Comparison of ENCODE assay signal across 27 cellular contexts in genomic region chr6:101284131-101284530, GRCh38.
"Had no signal": no experiment of that assay in that cellular context is flagged by ENCODE, and none has a peak within 500 bp of the region (broad histone marks: within the 10 kb centered on the region; RNA-seq: fewer than 3 reads in every experiment).

No MANE protein-coding gene starts in this region.

- H3K9me3 Mint-ChIP-seq: nephron; neural progenitor cell; stimulated activated naive CD8-positive, alpha-beta T cell treated with anti-CD3 and anti-CD28 coated beads, Interleukin-15, Interleukin-2, amounts not matched to agents 100 ng/mL and 50 ng/mL, for 24 hours had no signal

- H3K4me1 Mint-ChIP-seq: naive thymus-derived CD4-positive, alpha-beta T cell; natural killer cell; nephron; neural progenitor cell; stimulated activated effector memory CD8-positive, alpha-beta T cell treated with anti-CD3 and anti-CD28 coated beads, Interleukin-12 subunit alpha, Interleukin-12 subunit beta, amount 100 ng/mL, for 72 hours; stimulated activated naive B cell treated with anti-CD40 and anti-IgM and Interleukin-4, amounts not matched to agents 10 μg/mL and 1 μg/mL and 100 μg/mL, for 72 hours had no signal

- H3K27me3 Mint-ChIP-seq: naive thymus-derived CD4-positive, alpha-beta T cell; stimulated activated naive B cell treated with anti-CD40 and anti-IgM and Interleukin-4, amounts not matched to agents 10 μg/mL and 1 μg/mL and 100 μg/mL, for 72 hours; stimulated activated naive CD8-positive, alpha-beta T cell treated with anti-CD3 and anti-CD28 coated beads, Interleukin-15, Interleukin-2, amounts not matched to agents 100 ng/mL and 50 ng/mL, for 24 hours had no signal

- DNase-seq: naive thymus-derived CD4-positive, alpha-beta T cell; natural killer cell; nucleus accumbens; right cardiac atrium; right lobe of liver; sigmoid colon; small intestine; stimulated activated CD4-positive, alpha-beta T cell treated with anti-CD3 and anti-CD28 coated beads, Interleukin-15, amount 100 ng/mL, for 24 hours; stimulated activated CD4-positive, alpha-beta T cell treated with anti-CD3 and anti-CD28 coated beads, Interleukin-2, amount 100 ng/mL, for 24 hours; stimulated activated CD4-positive, alpha-beta T cell treated with anti-CD3 and anti-CD28 coated beads, Interleukin-2, amount 100 ng/mL, for 48 hours; stimulated activated CD4-positive, alpha-beta T cell treated with anti-CD3 and anti-CD28 coated beads, Interleukin-4, amount 100 ng/mL, for 24 hours; stimulated activated naive B cell treated with anti-CD40 and anti-IgM and Interleukin-4, amounts not matched to agents 10 μg/mL and 1 μg/mL and 100 μg/mL, for 72 hours; stimulated activated naive CD4-positive, alpha-beta T cell treated with Interleukin-2 at 50 U/mL for 16 hours; stomach; thyroid gland; trophoblast cell; upper lobe of left lung; uterus had no signal

- H3K4me3 ChIP-seq: neural progenitor cell, pancreas, psoas muscle, right lobe of liver, sigmoid colon, stomach, thoracic aorta, thyroid gland, tibial nerve, upper lobe of left lung, uterus had no signal

- H3K36me3 ChIP-seq: neural progenitor cell, neutrophil, pancreas, right lobe of liver, sigmoid colon, stomach, thoracic aorta, thyroid gland, tibial nerve, upper lobe of left lung, uterus had no signal

- H3K9me3 ChIP-seq: neutrophil, pancreas, psoas muscle, right lobe of liver, thoracic aorta, thyroid gland, tibial nerve, upper lobe of left lung, uterus had no signal

- H3K27ac ChIP-seq: neural progenitor cell, neutrophil, pancreas, psoas muscle, right lobe of liver, sigmoid colon, stomach, thoracic aorta, thyroid gland, tibial nerve, upper lobe of left lung, uterus had no signal

- H3K9ac ChIP-seq: neural progenitor cell had no signal

- H3K4me1 ChIP-seq: neural progenitor cell, pancreas, psoas muscle, right lobe of liver, sigmoid colon, stomach, thyroid gland, tibial nerve, upper lobe of left lung, uterus had no signal

- H3K27ac Mint-ChIP-seq: naive thymus-derived CD4-positive, alpha-beta T cell; natural killer cell; nephron; neural progenitor cell; stimulated activated effector memory CD8-positive, alpha-beta T cell treated with anti-CD3 and anti-CD28 coated beads, Interleukin-12 subunit alpha, Interleukin-12 subunit beta, amount 100 ng/mL, for 72 hours; stimulated activated naive B cell treated with anti-CD40 and anti-IgM and Interleukin-4, amounts not matched to agents 10 μg/mL and 1 μg/mL and 100 μg/mL, for 72 hours; stimulated activated naive CD8-positive, alpha-beta T cell treated with anti-CD3 and anti-CD28 coated beads, Interleukin-15, Interleukin-2, amounts not matched to agents 100 ng/mL and 50 ng/mL, for 24 hours had no signal

- ATAC-seq: naive thymus-derived CD4-positive, alpha-beta T cell; natural killer cell; pancreas; psoas muscle; right cardiac atrium; right lobe of liver; stimulated activated effector memory CD8-positive, alpha-beta T cell treated with anti-CD3 and anti-CD28 coated beads, Interleukin-12 subunit alpha, Interleukin-12 subunit beta, amount 100 ng/mL, for 72 hours; stimulated activated naive B cell treated with anti-CD40 and anti-IgM and Interleukin-4, amounts not matched to agents 10 μg/mL and 1 μg/mL and 100 μg/mL, for 72 hours had no signal

- FAIRE-seq: pancreas, small intestine had no signal

- H3K4me3 Mint-ChIP-seq: naive thymus-derived CD4-positive, alpha-beta T cell; natural killer cell; nephron; neural progenitor cell; stimulated activated effector memory CD8-positive, alpha-beta T cell treated with anti-CD3 and anti-CD28 coated beads, Interleukin-12 subunit alpha, Interleukin-12 subunit beta, amount 100 ng/mL, for 72 hours; stimulated activated naive B cell treated with anti-CD40 and anti-IgM and Interleukin-4, amounts not matched to agents 10 μg/mL and 1 μg/mL and 100 μg/mL, for 72 hours; stimulated activated naive CD8-positive, alpha-beta T cell treated with anti-CD3 and anti-CD28 coated beads, Interleukin-15, Interleukin-2, amounts not matched to agents 100 ng/mL and 50 ng/mL, for 24 hours had no signal

- H3K36me3 Mint-ChIP-seq: naive thymus-derived CD4-positive, alpha-beta T cell; natural killer cell; neural progenitor cell; stimulated activated effector memory CD8-positive, alpha-beta T cell treated with anti-CD3 and anti-CD28 coated beads, Interleukin-12 subunit alpha, Interleukin-12 subunit beta, amount 100 ng/mL, for 72 hours; stimulated activated naive B cell treated with anti-CD40 and anti-IgM and Interleukin-4, amounts not matched to agents 10 μg/mL and 1 μg/mL and 100 μg/mL, for 72 hours had no signal
